ENCODE assay signal across 2 cellular contexts in genomic region chr17:35372846-35373531, GRCh38.
TF ChIP-seq lines count a peak whose summit lies in the region.

No MANE protein-coding gene starts in this region.

TF ChIP-seq in liver, 16 proteins besides CTCF, POLR2A, EP300 and RAD21:
- TF ChIP-seq TAF1 (conservative IDR thresholded peaks at IDR 0.05) (no peak), RXRA (IDR thresholded peaks at IDR 0.05) (no peak), FOXA1 (IDR thresholded peaks at IDR 0.05) (no peak), GABPA (IDR thresholded peaks at IDR 0.05 in 1 of 2, conservative IDR thresholded peaks at IDR 0.05 in 1 of 2) (no peak), MAX (IDR thresholded peaks at IDR 0.05) (no peak), NR2F2 (IDR thresholded peaks at IDR 0.05) (no peak), HNF4A (conservative IDR thresholded peaks at IDR 0.05) (no peak), ATF3 (IDR thresholded peaks at IDR 0.05) (no peak), REST (IDR thresholded peaks at IDR 0.05) (no peak), HNF4G (IDR thresholded peaks at IDR 0.05) (no peak), ZBTB33 (IDR thresholded peaks at IDR 0.05) (no peak), JUND (IDR thresholded peaks at IDR 0.05) (no peak), FOXA2 (IDR thresholded peaks at IDR 0.05) (no peak), EGR1 (IDR thresholded peaks at IDR 0.05; ENCODE audit: low read depth in 2 of 2) (no peak), SP1 (IDR thresholded peaks at IDR 0.05) (no peak), YY1 (IDR thresholded peaks at IDR 0.05) (no peak)

TF ChIP-seq in HepG2, 621 proteins besides CTCF, POLR2A, EP300 and RAD21:
- TF ChIP-seq TMF1 (CRISPR knock-in tag; IDR thresholded peaks at IDR 0.05; ENCODE audit: low read depth) (no peak), ZNF644 (CRISPR knock-in tag; IDR thresholded peaks at IDR 0.05; ENCODE audit: low read depth) (no peak), AKAP8 (CRISPR knock-in tag; IDR thresholded peaks at IDR 0.05) (no peak), HOMEZ (CRISPR knock-in tag; IDR thresholded peaks at IDR 0.05; ENCODE audit: low read depth) (no peak), ATM (IDR thresholded peaks at IDR 0.05; ENCODE audit: borderline replicate concordance) (no peak), ZNF614 (CRISPR knock-in tag; IDR thresholded peaks at IDR 0.05; ENCODE audit: borderline replicate concordance) (no peak), REPIN1 (CRISPR knock-in tag; IDR thresholded peaks at IDR 0.05; ENCODE audit: borderline replicate concordance, low read depth) (no peak), POLR2AphosphoS5 (IDR thresholded peaks at IDR 0.05; ENCODE audit: low read depth, low read length) (no peak), ERF (CRISPR knock-in tag; IDR thresholded peaks at IDR 0.05) (no peak), YEATS4 (CRISPR knock-in tag; IDR thresholded peaks at IDR 0.05; ENCODE audit: borderline replicate concordance) (no peak), PAWR (CRISPR knock-in tag; IDR thresholded peaks at IDR 0.05; ENCODE audit: borderline replicate concordance) (no peak), ZNF772 (CRISPR knock-in tag; IDR thresholded peaks at IDR 0.05) (no peak), ZNF160 (CRISPR knock-in tag; IDR thresholded peaks at IDR 0.05) (no peak), MAFK (conservative IDR thresholded peaks at IDR 0.05 in 1 of 2, IDR thresholded peaks at IDR 0.05 in 1 of 2; ENCODE audit: low read length in 2 of 2) (no peak)
TF ChIP-seq in HepG2: peak in this region for 0.
